Comparison of ENCODE assay signal across 30 cellular contexts in the genomic region with DNA sequence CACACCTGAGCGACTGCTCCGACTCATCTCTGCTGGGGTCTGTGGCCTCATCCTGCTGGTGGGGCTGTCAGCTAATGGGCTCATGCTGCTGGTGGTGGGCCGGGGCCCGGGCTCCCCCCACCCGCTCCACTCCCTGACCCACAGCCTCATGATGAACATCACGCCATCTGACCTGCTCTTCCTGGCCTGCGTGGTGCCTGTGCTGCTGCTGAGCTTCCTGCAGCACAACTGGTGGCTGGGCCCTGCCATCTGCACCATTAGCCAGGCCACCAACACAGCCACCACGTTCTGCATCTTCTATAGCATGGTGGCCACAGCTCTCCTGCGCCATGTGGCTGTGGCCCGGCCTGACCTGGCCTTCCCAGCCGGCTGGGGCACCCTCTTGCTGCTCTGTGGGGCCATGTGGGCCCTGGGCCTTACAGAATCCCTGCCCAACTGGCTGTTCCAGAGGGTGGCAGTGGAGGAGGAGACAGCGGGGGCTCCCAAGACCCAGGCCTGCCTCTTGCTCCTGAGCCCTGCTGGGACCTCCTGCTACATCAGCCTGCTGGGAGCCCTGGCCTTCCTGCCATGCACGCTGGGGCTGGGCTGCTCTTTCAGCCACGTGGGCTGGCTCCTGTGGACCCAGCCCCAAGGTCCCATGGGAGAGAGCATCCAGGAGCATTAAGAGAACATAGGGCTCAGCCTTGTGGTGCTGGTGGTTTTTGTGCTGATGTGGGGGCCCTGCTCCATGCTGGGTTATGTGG. TPM values are rescaled to one million over a fixed set of nuclear protein-coding genes. Genes with fewer than 3 reads are reported as not detected.
"Had no signal": no experiment of that assay in that cellular context is flagged by ENCODE, and none has a peak within 500 bp of the region (broad histone marks: within the 10 kb centered on the region; RNA-seq: fewer than 3 reads in every experiment).

No MANE protein-coding gene starts in this region.

- H3K4me3 Mint-ChIP-seq: activated CD4-positive, alpha-beta memory T cell treated with anti-CD3 and anti-CD28 coated beads for 36 hours; activated naive CD4-positive, alpha-beta T cell treated with anti-CD3 and anti-CD28 coated beads, Interleukin-2, amount 10 ng/mL, durations not matched to agents 7 days and 5 days; activated naive CD8-positive, alpha-beta T cell treated with anti-CD3 and anti-CD28 coated beads, Interleukin-2, amount 10 ng/mL, durations not matched to agents 7 days and 5 days; activated T-cell treated with anti-CD3 and anti-CD28 coated beads, Interleukin-2, amount 50 U/mL, for 24 hours; brain; effector memory CD8-positive, alpha-beta T cell; stimulated activated naive CD8-positive, alpha-beta T cell treated with anti-CD3 and anti-CD28 coated beads, Interleukin-15, amount 100 ng/mL, for 72 hours; T-cell; type B pancreatic cell had no signal

- H3K27me3 Mint-ChIP-seq: activated CD4-positive, alpha-beta memory T cell treated with anti-CD3 and anti-CD28 coated beads for 36 hours; activated naive CD8-positive, alpha-beta T cell treated with anti-CD3 and anti-CD28 coated beads, Interleukin-2, amount 10 ng/mL, durations not matched to agents 7 days and 5 days; activated T-cell treated with anti-CD3 and anti-CD28 coated beads, Interleukin-2, amount 50 U/mL, for 24 hours; brain; effector memory CD8-positive, alpha-beta T cell; type B pancreatic cell had no signal

- H3K4me3 ChIP-seq: ascending aorta, cardiac muscle cell, coronary artery, dorsolateral prefrontal cortex, gastrocnemius medialis, right atrium auricular region, spleen, vagina had no signal

- H3K27me3 ChIP-seq: ascending aorta, cardiac muscle cell, dorsolateral prefrontal cortex, gastrocnemius medialis, right atrium auricular region, spleen, vagina had no signal

- H3K9me3 Mint-ChIP-seq: activated CD4-positive, alpha-beta memory T cell treated with anti-CD3 and anti-CD28 coated beads for 36 hours; activated naive CD4-positive, alpha-beta T cell treated with anti-CD3 and anti-CD28 coated beads, Interleukin-2, amount 10 ng/mL, durations not matched to agents 7 days and 5 days; activated naive CD8-positive, alpha-beta T cell treated with anti-CD3 and anti-CD28 coated beads, Interleukin-2, amount 10 ng/mL, durations not matched to agents 7 days and 5 days; activated T-cell treated with anti-CD3 and anti-CD28 coated beads, Interleukin-2, amount 50 U/mL, for 24 hours; brain; effector memory CD8-positive, alpha-beta T cell; stimulated activated naive CD8-positive, alpha-beta T cell treated with anti-CD3 and anti-CD28 coated beads, Interleukin-15, amount 100 ng/mL, for 72 hours; T-cell; type B pancreatic cell had no signal

- H3K27ac Mint-ChIP-seq: activated CD4-positive, alpha-beta memory T cell treated with anti-CD3 and anti-CD28 coated beads for 36 hours; activated naive CD4-positive, alpha-beta T cell treated with anti-CD3 and anti-CD28 coated beads, Interleukin-2, amount 10 ng/mL, durations not matched to agents 7 days and 5 days; activated naive CD8-positive, alpha-beta T cell treated with anti-CD3 and anti-CD28 coated beads, Interleukin-2, amount 10 ng/mL, durations not matched to agents 7 days and 5 days; activated T-cell treated with anti-CD3 and anti-CD28 coated beads, Interleukin-2, amount 50 U/mL, for 24 hours; brain; effector memory CD8-positive, alpha-beta T cell; stimulated activated naive CD8-positive, alpha-beta T cell treated with anti-CD3 and anti-CD28 coated beads, Interleukin-15, amount 100 ng/mL, for 72 hours; T-cell; type B pancreatic cell had no signal

- H3K9me3 ChIP-seq: ascending aorta, gastrocnemius medialis, right atrium auricular region, spleen, vagina had no signal

- H3K36me3 ChIP-seq: ascending aorta, cardiac muscle cell, gastrocnemius medialis, right atrium auricular region, vagina had no signal

- DNase-seq: activated CD4-positive, alpha-beta memory T cell treated with anti-CD3 and anti-CD28 coated beads for 36 hours; activated CD4-positive, alpha-beta T cell treated with anti-CD3 and anti-CD28 coated beads for 4 hours; activated CD8-positive, alpha-beta memory T cell treated with anti-CD3 and anti-CD28 coated beads, Interleukin-2, amount 50 U/mL, for 48 hours; activated gamma-delta T cell; activated naive CD4-positive, alpha-beta T cell treated with anti-CD3 and anti-CD28 coated beads, Interleukin-2, amount 10 ng/mL, durations not matched to agents 7 days and 5 days; activated naive CD8-positive, alpha-beta T cell treated with anti-CD3 and anti-CD28 coated beads, Interleukin-2, amount 10 ng/mL, durations not matched to agents 7 days and 5 days; activated T-cell treated with anti-CD3 and anti-CD28 coated beads, Interleukin-2, amount 50 U/mL, for 24 hours; cerebellar nuclear complex; dorsolateral prefrontal cortex; effector memory CD8-positive, alpha-beta T cell; erythroblast; gastrocnemius medialis; glutamatergic neuron; islet precursor cell; left ventricle myocardium superior; nucleus accumbens; spleen; stimulated activated naive CD8-positive, alpha-beta T cell treated with anti-CD3 and anti-CD28 coated beads, Interleukin-15, amount 100 ng/mL, for 72 hours; substantia nigra; T-cell had no signal

- H3K36me3 Mint-ChIP-seq: activated CD4-positive, alpha-beta memory T cell treated with anti-CD3 and anti-CD28 coated beads for 36 hours; activated naive CD4-positive, alpha-beta T cell treated with anti-CD3 and anti-CD28 coated beads, Interleukin-2, amount 10 ng/mL, durations not matched to agents 7 days and 5 days; brain; T-cell; type B pancreatic cell had no signal

- H3K27ac ChIP-seq: ascending aorta, cardiac muscle cell, dorsolateral prefrontal cortex, gastrocnemius medialis, spleen, vagina had no signal

RNA-seq across cellular contexts. Expression of gene RAB44, which starts 39.6 kb away (rescaled TPM):
- total RNA-seq: activated naive CD8-positive, alpha-beta T cell treated with anti-CD3 and anti-CD28 coated beads, Interleukin-2, amount 10 ng/mL, durations not matched to agents 7 days and 5 days; cardiac muscle cell; lung microvascular endothelial cell; pulmonary artery endothelial cell had no signal
- polyA plus RNA-seq: cardiac muscle cell, neural cell had no signal
